Comparison of ENCODE assay signal across 1 cellular context in the genomic region with DNA sequence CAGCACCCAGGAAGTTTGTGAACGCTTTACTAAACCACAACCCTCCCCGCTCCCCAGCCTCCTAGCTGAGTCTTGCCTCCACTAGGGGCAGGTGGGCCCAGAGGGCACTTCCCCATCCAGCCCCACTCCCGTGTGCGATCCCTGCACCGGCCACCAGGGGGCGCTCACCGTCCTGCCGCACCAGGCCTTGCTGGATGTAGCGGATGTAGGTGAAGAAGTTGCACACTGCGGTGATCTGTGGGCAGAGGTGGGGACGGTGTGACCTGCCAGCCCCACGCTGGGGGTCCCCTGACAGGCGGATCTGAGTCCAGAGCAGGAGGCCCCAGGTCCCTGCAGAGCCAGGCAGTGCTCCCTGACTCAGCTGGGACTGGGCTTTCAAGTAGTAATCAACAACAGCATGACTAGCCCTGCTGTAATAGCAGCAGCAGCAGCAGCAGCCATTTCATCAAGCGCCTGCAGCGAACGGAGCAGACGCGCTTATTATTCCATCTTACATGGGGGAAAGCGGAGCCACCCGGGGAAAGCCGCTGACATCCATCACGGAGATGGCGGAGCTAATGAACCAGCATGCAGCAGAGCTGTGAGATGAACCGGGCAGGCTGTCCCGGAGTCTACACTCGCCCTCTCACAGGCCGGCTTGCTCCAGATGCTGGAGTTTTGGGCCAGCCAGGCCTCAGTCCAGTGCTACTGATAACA.
TF ChIP-seq lines count a peak whose summit lies in the region.

No MANE protein-coding gene starts in this region.

TF ChIP-seq in HepG2, 621 proteins besides CTCF, POLR2A, EP300 and RAD21 (continued from another document and continues in another):
- TF ChIP-seq SYNCRIP (IDR thresholded peaks at IDR 0.05; ENCODE audit: insufficient read depth, low read depth, low read length) (no peak), SPEN (CRISPR knock-in tag; IDR thresholded peaks at IDR 0.05; ENCODE audit: low read depth) (peak; percentile 50; the same call in 1 of the 2 replicates), ZNF709 (CRISPR knock-in tag; IDR thresholded peaks at IDR 0.05) (no peak), NCOR1 (IDR thresholded peaks at IDR 0.05; ENCODE audit: borderline replicate concordance, low read length) (no peak), ZNF558 (CRISPR knock-in tag; IDR thresholded peaks at IDR 0.05; ENCODE audit: borderline replicate concordance) (no peak), REL (CRISPR knock-in tag; conservative IDR thresholded peaks at IDR 0.05) (no peak), KAT7 (CRISPR knock-in tag; IDR thresholded peaks at IDR 0.05; ENCODE audit: borderline replicate concordance) (no peak), SP4 (CRISPR knock-in tag; IDR thresholded peaks at IDR 0.05) (no peak; the same call in 1 of the 2 replicates), ZSCAN21 (CRISPR knock-in tag; IDR thresholded peaks at IDR 0.05; ENCODE audit: borderline replicate concordance) (peak; percentile 85; the same call in 1 of the 2 replicates), KLF11 (CRISPR knock-in tag; IDR thresholded peaks at IDR 0.05) (no peak), KDM1A (CRISPR knock-in tag; IDR thresholded peaks at IDR 0.05) (no peak), ZNF788 (CRISPR knock-in tag; IDR thresholded peaks at IDR 0.05; ENCODE audit: borderline replicate concordance) (no peak), MAZ (IDR thresholded peaks at IDR 0.05; ENCODE audit: borderline replicate concordance, low read depth, low read length) (peak; percentile 39; the same call in 1 of the 2 replicates), MAZ (CRISPR knock-in tag; IDR thresholded peaks at IDR 0.05; ENCODE audit: low read depth) (peak; percentile 83; the same call in 1 of the 2 replicates), SRSF1 (optimal IDR thresholded peaks at IDR 0.05; ENCODE audit: low read depth, low read length) (peak; percentile 52), ZFP36L1 (CRISPR knock-in tag; IDR thresholded peaks at IDR 0.05) (no peak), SCMH1 (CRISPR knock-in tag; IDR thresholded peaks at IDR 0.05; ENCODE audit: borderline replicate concordance) (no peak), ZNF891 (CRISPR knock-in tag; IDR thresholded peaks at IDR 0.05) (no peak; the same call in 1 of the 2 replicates), ZNF83 (CRISPR knock-in tag; IDR thresholded peaks at IDR 0.05; ENCODE audit: borderline replicate concordance) (no peak), PLRG1 (conservative IDR thresholded peaks at IDR 0.05) (no peak), PHF21A (CRISPR knock-in tag; IDR thresholded peaks at IDR 0.05) (no peak), ZNF282 (IDR thresholded peaks at IDR 0.05; ENCODE audit: partially characterized antibody) (no peak), SALL1 (CRISPR knock-in tag; IDR thresholded peaks at IDR 0.05) (peak; percentile 71), FOSL2 (CRISPR knock-in tag; IDR thresholded peaks at IDR 0.05) (peak; percentile 59), MEIS1 (CRISPR knock-in tag; IDR thresholded peaks at IDR 0.05; ENCODE audit: borderline replicate concordance) (no peak; the same call in 1 of the 2 replicates), ZNF12 (CRISPR knock-in tag; IDR thresholded peaks at IDR 0.05) (no peak), ZNF205 (CRISPR knock-in tag; IDR thresholded peaks at IDR 0.05) (peak; percentile 50; the same call in 1 of the 2 replicates), JUND (CRISPR knock-in tag; IDR thresholded peaks at IDR 0.05) (no peak), ETV5 (CRISPR knock-in tag; IDR thresholded peaks at IDR 0.05; ENCODE audit: borderline replicate concordance) (peak; percentile 75; the same call in 1 of the 2 replicates), ZNF329 (CRISPR knock-in tag; IDR thresholded peaks at IDR 0.05; ENCODE audit: low read depth) (no peak), ZNF446 (CRISPR knock-in tag; IDR thresholded peaks at IDR 0.05) (no peak), ZNF572 (CRISPR knock-in tag; IDR thresholded peaks at IDR 0.05) (0 out of 2 replicates have a peak, but pooled peaks have one; percentile 70), ZSCAN29 (CRISPR knock-in tag; conservative IDR thresholded peaks at IDR 0.05) (no peak), CAMTA2 (CRISPR knock-in tag; IDR thresholded peaks at IDR 0.05; ENCODE audit: borderline replicate concordance) (no peak), ZNF577 (CRISPR knock-in tag; IDR thresholded peaks at IDR 0.05; ENCODE audit: borderline replicate concordance, low read depth) (no peak), ZFP90 (CRISPR knock-in tag; IDR thresholded peaks at IDR 0.05; ENCODE audit: borderline replicate concordance) (no peak), ATRX (CRISPR knock-in tag; IDR thresholded peaks at IDR 0.05; ENCODE audit: borderline replicate concordance) (no peak), ARID2 (CRISPR knock-in tag; IDR thresholded peaks at IDR 0.05; ENCODE audit: borderline replicate concordance) (no peak), SOX5 (CRISPR knock-in tag; IDR thresholded peaks at IDR 0.05; ENCODE audit: borderline replicate concordance) (peak; percentile 28; the same call in 1 of the 2 replicates), MTF2 (CRISPR knock-in tag; IDR thresholded peaks at IDR 0.05; ENCODE audit: borderline replicate concordance) (no peak), ZNF605 (CRISPR knock-in tag; IDR thresholded peaks at IDR 0.05) (no peak), ZFP82 (CRISPR knock-in tag; IDR thresholded peaks at IDR 0.05; ENCODE audit: borderline replicate concordance) (no peak)
- TF ChIP-seq, protein P1, sequence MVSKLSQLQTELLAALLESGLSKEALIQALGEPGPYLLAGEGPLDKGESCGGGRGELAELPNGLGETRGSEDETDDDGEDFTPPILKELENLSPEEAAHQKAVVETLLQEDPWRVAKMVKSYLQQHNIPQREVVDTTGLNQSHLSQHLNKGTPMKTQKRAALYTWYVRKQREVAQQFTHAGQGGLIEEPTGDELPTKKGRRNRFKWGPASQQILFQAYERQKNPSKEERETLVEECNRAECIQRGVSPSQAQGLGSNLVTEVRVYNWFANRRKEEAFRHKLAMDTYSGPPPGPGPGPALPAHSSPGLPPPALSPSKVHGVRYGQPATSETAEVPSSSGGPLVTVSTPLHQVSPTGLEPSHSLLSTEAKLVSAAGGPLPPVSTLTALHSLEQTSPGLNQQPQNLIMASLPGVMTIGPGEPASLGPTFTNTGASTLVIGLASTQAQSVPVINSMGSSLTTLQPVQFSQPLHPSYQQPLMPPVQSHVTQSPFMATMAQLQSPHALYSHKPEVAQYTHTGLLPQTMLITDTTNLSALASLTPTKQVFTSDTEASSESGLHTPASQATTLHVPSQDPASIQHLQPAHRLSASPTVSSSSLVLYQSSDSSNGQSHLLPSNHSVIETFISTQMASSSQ (IDR thresholded peaks at IDR 0.05; ENCODE audit: low read depth) = no peak
- TF ChIP-seq, protein P1 (CRISPR knock-in tag; IDR thresholded peaks at IDR 0.05; ENCODE audit: borderline replicate concordance) = no peak
- TF ChIP-seq, protein P2, sequence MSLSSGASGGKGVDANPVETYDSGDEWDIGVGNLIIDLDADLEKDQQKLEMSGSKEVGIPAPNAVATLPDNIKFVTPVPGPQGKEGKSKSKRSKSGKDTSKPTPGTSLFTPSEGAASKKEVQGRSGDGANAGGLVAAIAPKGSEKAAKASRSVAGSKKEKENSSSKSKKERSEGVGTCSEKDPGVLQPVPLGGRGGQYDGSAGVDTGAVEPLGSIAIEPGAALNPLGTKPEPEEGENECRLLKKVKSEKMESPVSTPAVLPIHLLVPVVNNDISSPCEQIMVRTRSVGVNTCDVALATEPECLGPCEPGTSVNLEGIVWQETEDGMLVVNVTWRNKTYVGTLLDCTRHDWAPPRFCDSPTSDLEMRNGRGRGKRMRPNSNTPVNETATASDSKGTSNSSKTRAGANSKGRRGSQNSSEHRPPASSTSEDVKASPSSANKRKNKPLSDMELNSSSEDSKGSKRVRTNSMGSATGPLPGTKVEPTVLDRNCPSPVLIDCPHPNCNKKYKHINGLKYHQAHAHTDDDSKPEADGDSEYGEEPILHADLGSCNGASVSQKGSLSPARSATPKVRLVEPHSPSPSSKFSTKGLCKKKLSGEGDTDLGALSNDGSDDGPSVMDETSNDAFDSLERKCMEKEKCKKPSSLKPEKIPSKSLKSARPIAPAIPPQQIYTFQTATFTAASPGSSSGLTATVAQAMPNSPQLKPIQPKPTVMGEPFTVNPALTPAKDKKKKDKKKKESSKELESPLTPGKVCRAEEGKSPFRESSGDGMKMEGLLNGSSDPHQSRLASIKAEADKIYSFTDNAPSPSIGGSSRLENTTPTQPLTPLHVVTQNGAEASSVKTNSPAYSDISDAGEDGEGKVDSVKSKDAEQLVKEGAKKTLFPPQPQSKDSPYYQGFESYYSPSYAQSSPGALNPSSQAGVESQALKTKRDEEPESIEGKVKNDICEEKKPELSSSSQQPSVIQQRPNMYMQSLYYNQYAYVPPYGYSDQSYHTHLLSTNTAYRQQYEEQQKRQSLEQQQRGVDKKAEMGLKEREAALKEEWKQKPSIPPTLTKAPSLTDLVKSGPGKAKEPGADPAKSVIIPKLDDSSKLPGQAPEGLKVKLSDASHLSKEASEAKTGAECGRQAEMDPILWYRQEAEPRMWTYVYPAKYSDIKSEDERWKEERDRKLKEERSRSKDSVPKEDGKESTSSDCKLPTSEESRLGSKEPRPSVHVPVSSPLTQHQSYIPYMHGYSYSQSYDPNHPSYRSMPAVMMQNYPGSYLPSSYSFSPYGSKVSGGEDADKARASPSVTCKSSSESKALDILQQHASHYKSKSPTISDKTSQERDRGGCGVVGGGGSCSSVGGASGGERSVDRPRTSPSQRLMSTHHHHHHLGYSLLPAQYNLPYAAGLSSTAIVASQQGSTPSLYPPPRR (CRISPR knock-in tag; IDR thresholded peaks at IDR 0.05; ENCODE audit: borderline replicate concordance) = no peak
- TF ChIP-seq, protein P3, sequence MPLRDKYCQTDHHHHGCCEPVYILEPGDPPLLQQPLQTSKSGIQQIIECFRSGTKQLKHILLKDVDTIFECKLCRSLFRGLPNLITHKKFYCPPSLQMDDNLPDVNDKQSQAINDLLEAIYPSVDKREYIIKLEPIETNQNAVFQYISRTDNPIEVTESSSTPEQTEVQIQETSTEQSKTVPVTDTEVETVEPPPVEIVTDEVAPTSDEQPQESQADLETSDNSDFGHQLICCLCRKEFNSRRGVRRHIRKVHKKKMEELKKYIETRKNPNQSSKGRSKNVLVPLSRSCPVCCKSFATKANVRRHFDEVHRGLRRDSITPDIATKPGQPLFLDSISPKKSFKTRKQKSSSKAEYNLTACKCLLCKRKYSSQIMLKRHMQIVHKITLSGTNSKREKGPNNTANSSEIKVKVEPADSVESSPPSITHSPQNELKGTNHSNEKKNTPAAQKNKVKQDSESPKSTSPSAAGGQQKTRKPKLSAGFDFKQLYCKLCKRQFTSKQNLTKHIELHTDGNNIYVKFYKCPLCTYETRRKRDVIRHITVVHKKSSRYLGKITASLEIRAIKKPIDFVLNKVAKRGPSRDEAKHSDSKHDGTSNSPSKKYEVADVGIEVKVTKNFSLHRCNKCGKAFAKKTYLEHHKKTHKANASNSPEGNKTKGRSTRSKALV (CRISPR knock-in tag; IDR thresholded peaks at IDR 0.05) = no peak
- TF ChIP-seq, protein P4, sequence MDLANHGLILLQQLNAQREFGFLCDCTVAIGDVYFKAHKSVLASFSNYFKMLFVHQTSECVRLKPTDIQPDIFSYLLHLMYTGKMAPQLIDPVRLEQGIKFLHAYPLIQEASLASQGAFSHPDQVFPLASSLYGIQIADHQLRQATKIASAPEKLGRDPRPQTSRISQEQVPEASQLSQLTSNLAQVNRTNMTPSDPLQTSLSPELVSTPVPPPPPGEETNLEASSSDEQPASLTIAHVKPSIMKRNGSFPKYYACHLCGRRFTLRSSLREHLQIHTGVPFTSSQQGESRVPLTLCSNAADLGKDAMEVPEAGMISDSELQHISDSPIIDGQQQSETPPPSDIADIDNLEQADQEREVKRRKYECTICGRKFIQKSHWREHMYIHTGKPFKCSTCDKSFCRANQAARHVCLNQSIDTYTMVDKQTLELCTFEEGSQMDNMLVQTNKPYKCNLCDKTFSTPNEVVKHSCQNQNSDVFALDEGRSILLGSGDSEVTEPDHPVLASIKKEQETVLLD (CRISPR knock-in tag; IDR thresholded peaks at IDR 0.05; ENCODE audit: low read depth) = no peak
- TF ChIP-seq, protein P5, sequence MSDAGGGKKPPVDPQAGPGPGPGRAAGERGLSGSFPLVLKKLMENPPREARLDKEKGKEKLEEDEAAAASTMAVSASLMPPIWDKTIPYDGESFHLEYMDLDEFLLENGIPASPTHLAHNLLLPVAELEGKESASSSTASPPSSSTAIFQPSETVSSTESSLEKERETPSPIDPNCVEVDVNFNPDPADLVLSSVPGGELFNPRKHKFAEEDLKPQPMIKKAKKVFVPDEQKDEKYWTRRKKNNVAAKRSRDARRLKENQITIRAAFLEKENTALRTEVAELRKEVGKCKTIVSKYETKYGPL (CRISPR knock-in tag; IDR thresholded peaks at IDR 0.05) = no peak
- TF ChIP-seq, protein P6, sequence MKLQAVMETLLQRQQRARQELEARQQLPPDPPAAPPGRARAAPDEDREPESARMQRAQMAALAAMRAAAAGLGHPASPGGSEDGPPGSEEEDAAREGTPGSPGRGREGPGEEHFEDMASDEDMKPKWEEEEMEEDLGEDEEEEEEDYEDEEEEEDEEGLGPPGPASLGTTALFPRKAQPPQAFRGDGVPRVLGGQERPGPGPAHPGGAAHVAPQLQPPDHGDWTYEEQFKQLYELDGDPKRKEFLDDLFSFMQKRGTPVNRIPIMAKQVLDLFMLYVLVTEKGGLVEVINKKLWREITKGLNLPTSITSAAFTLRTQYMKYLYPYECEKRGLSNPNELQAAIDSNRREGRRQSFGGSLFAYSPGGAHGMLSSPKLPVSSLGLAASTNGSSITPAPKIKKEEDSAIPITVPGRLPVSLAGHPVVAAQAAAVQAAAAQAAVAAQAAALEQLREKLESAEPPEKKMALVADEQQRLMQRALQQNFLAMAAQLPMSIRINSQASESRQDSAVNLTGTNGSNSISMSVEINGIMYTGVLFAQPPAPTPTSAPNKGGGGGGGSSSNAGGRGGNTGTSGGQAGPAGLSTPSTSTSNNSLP (IDR thresholded peaks at IDR 0.05; ENCODE audit: low read depth, low read length) = no peak
- TF ChIP-seq, protein P7, sequence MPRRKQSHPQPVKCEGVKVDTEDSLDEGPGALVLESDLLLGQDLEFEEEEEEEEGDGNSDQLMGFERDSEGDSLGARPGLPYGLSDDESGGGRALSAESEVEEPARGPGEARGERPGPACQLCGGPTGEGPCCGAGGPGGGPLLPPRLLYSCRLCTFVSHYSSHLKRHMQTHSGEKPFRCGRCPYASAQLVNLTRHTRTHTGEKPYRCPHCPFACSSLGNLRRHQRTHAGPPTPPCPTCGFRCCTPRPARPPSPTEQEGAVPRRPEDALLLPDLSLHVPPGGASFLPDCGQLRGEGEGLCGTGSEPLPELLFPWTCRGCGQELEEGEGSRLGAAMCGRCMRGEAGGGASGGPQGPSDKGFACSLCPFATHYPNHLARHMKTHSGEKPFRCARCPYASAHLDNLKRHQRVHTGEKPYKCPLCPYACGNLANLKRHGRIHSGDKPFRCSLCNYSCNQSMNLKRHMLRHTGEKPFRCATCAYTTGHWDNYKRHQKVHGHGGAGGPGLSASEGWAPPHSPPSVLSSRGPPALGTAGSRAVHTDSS (CRISPR knock-in tag; conservative IDR thresholded peaks at IDR 0.05) = no peak
